ENCODE assay signal across 27 cellular contexts in genomic region chr3:63562323-63562722, GRCh38.
"Had no signal": no experiment of that assay in that cellular context is flagged by ENCODE, and none has a peak within 500 bp of the region (broad histone marks: within the 10 kb centered on the region; RNA-seq: fewer than 3 reads in every experiment).

No MANE protein-coding gene starts in this region.

- H3K9me3 ChIP-seq: ovary, right lobe of liver, sigmoid colon, stomach, thoracic aorta, thyroid gland, tibial nerve, upper lobe of left lung, vagina had no signal

- H3K4me1 ChIP-seq: neural progenitor cell, parathyroid adenoma, psoas muscle, right lobe of liver, sigmoid colon, stomach, thyroid gland, tibial nerve, upper lobe of left lung, vagina had no signal

- H3K4me3 ChIP-seq: neural progenitor cell, ovary, psoas muscle, right lobe of liver, sigmoid colon, stomach, thoracic aorta, thyroid gland, tibial nerve, upper lobe of left lung, vagina had no signal

- H3K36me3 ChIP-seq: neural progenitor cell, ovary, right lobe of liver, sigmoid colon, stomach, thoracic aorta, thyroid gland, tibial nerve, upper lobe of left lung, vagina had no signal

- FAIRE-seq: small intestine, urothelium cell line had no signal

- DNase-seq: nephron progenitor cell; occipital lobe; ovary; posterior cingulate gyrus; psoas muscle; right cardiac atrium; right lobe of liver; sigmoid colon; small intestine; stimulated activated CD4-positive, alpha-beta T cell treated with anti-CD3 and anti-CD28 coated beads, Interleukin-15, amount 100 ng/mL, for 24 hours; stimulated activated CD4-positive, alpha-beta T cell treated with anti-CD3 and anti-CD28 coated beads, Interleukin-2, amount 100 ng/mL, for 24 hours; stimulated activated CD4-positive, alpha-beta T cell treated with anti-CD3 and anti-CD28 coated beads, Interleukin-2, amount 100 ng/mL, for 48 hours; stimulated activated CD4-positive, alpha-beta T cell treated with anti-CD3 and anti-CD28 coated beads, Interleukin-4, amount 100 ng/mL, for 24 hours; stimulated activated naive B cell treated with anti-CD40 and anti-IgM and Interleukin-4, amounts not matched to agents 10 μg/mL and 1 μg/mL and 100 μg/mL, for 72 hours; stimulated activated naive CD4-positive, alpha-beta T cell treated with Interleukin-2 at 50 U/mL for 16 hours; stomach; thyroid gland; trophoblast cell; upper lobe of left lung had no signal

- H3K9ac ChIP-seq: neural progenitor cell, parathyroid adenoma had no signal

- H3K79me2 ChIP-seq: parathyroid adenoma had no signal

- ATAC-seq: natural killer cell treated with Interleukin-12 subunit alpha and Interleukin-12 subunit beta and Interleukin-15 and Interleukin-18, amount 100 ng/mL, for 72 hours; psoas muscle; right cardiac atrium; right lobe of liver; stimulated activated effector memory CD8-positive, alpha-beta T cell treated with anti-CD3 and anti-CD28 coated beads, Interleukin-12 subunit alpha, Interleukin-12 subunit beta, amount 100 ng/mL, for 72 hours; stimulated activated naive B cell treated with anti-CD40 and anti-IgM and Interleukin-4, amounts not matched to agents 10 μg/mL and 1 μg/mL and 100 μg/mL, for 72 hours had no signal

- H3K27ac ChIP-seq: neural progenitor cell, ovary, parathyroid adenoma, psoas muscle, right lobe of liver, sigmoid colon, stomach, thoracic aorta, thyroid gland, tibial nerve, upper lobe of left lung, vagina had no signal

- H3K4me2 ChIP-seq: neural progenitor cell had no signal

- H2AFZ ChIP-seq: neural progenitor cell, parathyroid adenoma had no signal

- H3K27me3 ChIP-seq: neural progenitor cell, ovary, right lobe of liver, sigmoid colon, stomach, thyroid gland, tibial nerve, upper lobe of left lung, vagina had no signal
